Comparison of ENCODE assay signal across 8 cellular contexts in genomic region chr1:156591181-156591431, GRCh38. TPM values are rescaled to one million over a fixed set of nuclear protein-coding genes. Genes with fewer than 3 reads are reported as not detected.
DNase-seq lines count a peak whose midpoint lies in the region; ATAC-seq, FAIRE-seq and TF ChIP-seq lines count a peak whose summit lies in the region.

No MANE protein-coding gene starts in this region.

- TF ChIP-seq CTCF in pancreas (IDR thresholded peaks at IDR 0.05): no peak

- H3K27me3 ChIP-seq in endocrine pancreas (ENCODE audit: control insufficient read depth, insufficient read depth, low read length): no peaks in the 10 kb centered on the region
- no peaks in the 10 kb centered on the region for H3K27me3 ChIP-seq in pancreas

- ATAC-seq in GM18511 (IDR thresholded peaks at IDR 0.05; ENCODE audit: unreplicated experiment) (peak; percentile 13), pancreas (no peak), GM21360 (IDR thresholded peaks at IDR 0.05; ENCODE audit: unreplicated experiment) (no peak), HG03571 (IDR thresholded peaks at IDR 0.05; ENCODE audit: unreplicated experiment) (no peak)

- H3K36me3 ChIP-seq in endocrine pancreas (ENCODE audit: control insufficient read depth, insufficient read depth, low read length): no peaks in the 10 kb centered on the region
- H3K36me3 ChIP-seq in pancreas: peaks cover 0 to 13% (median 0%) of the 10 kb centered on the region in 3 donors

- intact Hi-C loops in pancreas (cut with DNase I): no loop called here

- FAIRE-seq in pancreas (lab: Jason Lieb, UNC): no peak

- H3K4me3 ChIP-seq in endocrine pancreas (ENCODE audit: control insufficient read depth, insufficient read depth, low read length) (peak overlapping the region; percentile 79), pancreas (peak overlapping the region; percentile 69 to 92 (median 74))

- peak overlapping the region; percentile 95 for H3K9ac ChIP-seq in endocrine pancreas (ENCODE audit: control insufficient read depth, insufficient read depth, low read length)

- H3K4me1 ChIP-seq in endocrine pancreas (ENCODE audit: control insufficient read depth, insufficient read depth, low read length): no peaks in the 10 kb centered on the region
- peaks cover 0 to 8% (median 4%) of the 10 kb centered on the region in 3 donors for H3K4me1 ChIP-seq in pancreas

- H3K27ac ChIP-seq in pancreas: peak overlapping the region; percentile 47 to 76 (median 60)

- peak; percentile 41 for DNase-seq in NCI-H510A (lab: John Stamatoyannopoulos, UW)
- no peak for DNase-seq in pancreas
- no peak for DNase-seq in NCI-H2171 (lab: John Stamatoyannopoulos, UW)
- no peak for DNase-seq in NCI-H1436 treated with DMSO at 0.1 percent for 48 hours (lab: John Stamatoyannopoulos, UW)

- 18 to 21% methylated on average over 6 of the region's 6 CpGs for WGBS in pancreas, 2 donors

- H3K9me3 ChIP-seq in endocrine pancreas (ENCODE audit: control insufficient read depth, low read length) (no peaks in the 10 kb centered on the region), pancreas (no peaks in the 10 kb centered on the region)

RNA-seq across cellular contexts. Expression of gene NAXE, which starts 0.5 kb away (rescaled TPM):
- 10 to 100 TPM; 23.9 to 38.5 (median 36.1) TPM for total RNA-seq in pancreas
- polyA plus RNA-seq in pancreas: 10 to 100 TPM; 35.0 to 60.4 TPM

RNA-seq across cellular contexts. Expression of gene GPATCH4, which starts 10.2 kb away (rescaled TPM):
- 10 to 100 TPM in 3 of 6 donors, 1 to 10 TPM in 3; 6.4 to 16.0 (median 11.4) TPM for total RNA-seq in pancreas
- polyA plus RNA-seq in pancreas: 10 to 100 TPM; 14.4 to 16.9 TPM

RNA-seq across cellular contexts. Expression of gene TTC24, which starts 11.6 kb away (rescaled TPM):
- total RNA-seq in pancreas: not detected
- polyA plus RNA-seq in pancreas: not detected

RNA-seq across cellular contexts. Expression of gene IQGAP3, which starts 18.7 kb away (rescaled TPM):
- under 1 TPM in 5 of 6 donors, not detected in 1; 0.04 to 0.90 (median 0.32) TPM for total RNA-seq in pancreas
- polyA plus RNA-seq in pancreas: under 1 TPM; 0.02 to 0.23 TPM

RNA-seq across cellular contexts. Expression of gene HAPLN2, which starts 28.1 kb away (rescaled TPM):
- not detected for total RNA-seq in pancreas
- under 1 TPM; 0.38 to 0.46 TPM for polyA plus RNA-seq in pancreas
